In the genomic region with DNA sequence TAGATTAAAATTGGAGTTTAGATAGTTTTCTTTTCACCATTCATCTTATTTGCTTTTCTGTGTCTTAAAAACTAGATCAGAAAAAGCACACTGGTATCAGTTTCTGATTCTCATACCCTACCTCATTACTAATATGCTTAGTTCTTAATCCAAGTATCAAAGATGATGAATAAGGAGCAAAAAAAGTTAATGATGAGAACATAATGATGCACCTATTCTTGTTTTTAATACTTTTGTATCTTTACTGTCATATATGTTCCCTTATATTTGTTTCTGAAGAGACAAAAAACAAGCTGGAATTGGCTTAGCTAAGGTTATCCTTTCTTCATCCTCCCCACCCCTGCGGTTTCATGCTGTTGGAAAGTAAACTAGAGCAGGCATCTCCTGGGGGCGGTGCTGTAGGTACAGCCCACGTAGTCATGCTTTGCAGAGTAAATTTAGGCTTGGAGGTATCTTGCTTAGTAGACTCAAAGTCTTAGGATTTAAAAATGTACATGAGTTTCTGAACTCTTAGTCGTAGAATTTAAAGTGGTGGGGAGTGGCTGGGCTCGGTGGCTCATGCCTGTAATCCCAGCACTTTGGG, we compare ENCODE assay signal across 16 cellular contexts. TPM values are rescaled to one million over a fixed set of nuclear protein-coding genes. Genes with fewer than 3 reads are reported as not detected.
DNase-seq lines count a peak whose midpoint lies in the region; ATAC-seq and TF ChIP-seq lines count a peak whose summit lies in the region.
"Had no signal": no experiment of that assay in that cellular context is flagged by ENCODE, and none has a peak within 500 bp of the region (broad histone marks: within the 10 kb centered on the region; RNA-seq: fewer than 3 reads in every experiment).

No MANE protein-coding gene starts in this region.

- H3K27me3 Mint-ChIP-seq in activated CD4-positive, alpha-beta memory T cell treated with anti-CD3 and anti-CD28 coated beads for 36 hours: no peaks in the 10 kb centered on the region
- no peaks in the 10 kb centered on the region for H3K27me3 Mint-ChIP-seq in activated CD4-positive, alpha-beta memory T cell treated with anti-CD3 and anti-CD28 coated beads, Interleukin-2, amount 10 ng/mL, durations not matched to agents 7 days and 5 days
- no peaks in the 10 kb centered on the region for H3K27me3 Mint-ChIP-seq in CD4-positive, alpha-beta T cell
- H3K27me3 Mint-ChIP-seq in T-cell (no peaks in the 10 kb centered on the region), endodermal cell (ENCODE audit: insufficient read depth) (no peaks in the 10 kb centered on the region)
- H3K27me3 Mint-ChIP-seq in activated CD8-positive, alpha-beta memory T cell treated with anti-CD3 and anti-CD28 coated beads, Interleukin-2, amount 10 ng/mL, durations not matched to agents 7 days and 5 days: no peaks in the 10 kb centered on the region

- H3K4me3 Mint-ChIP-seq in activated CD4-positive, alpha-beta memory T cell treated with anti-CD3 and anti-CD28 coated beads for 36 hours: no peak overlapping the region
- H3K4me3 Mint-ChIP-seq in activated CD4-positive, alpha-beta memory T cell treated with anti-CD3 and anti-CD28 coated beads, Interleukin-2, amount 10 ng/mL, durations not matched to agents 7 days and 5 days: no peak overlapping the region
- H3K4me3 Mint-ChIP-seq in CD4-positive, alpha-beta T cell: no peak overlapping the region
- H3K4me3 Mint-ChIP-seq in T-cell: no peak overlapping the region
- H3K4me3 Mint-ChIP-seq in activated CD8-positive, alpha-beta memory T cell treated with anti-CD3 and anti-CD28 coated beads, Interleukin-2, amount 10 ng/mL, durations not matched to agents 7 days and 5 days: no peak overlapping the region
- H3K4me3 Mint-ChIP-seq in endodermal cell: no peak overlapping the region

- intact Hi-C loops in activated CD4-positive, alpha-beta memory T cell treated with anti-CD3 and anti-CD28 coated beads for 36 hours (cut with micrococcal nuclease): loop anchor here (1.0 kb wide), 1 partner anchor 8 kb away; no protein-coding TSS in a partner anchor
- intact Hi-C loops in CD4-positive, alpha-beta T cell (cut with DNase I, micrococcal nuclease): no loop called here
- intact Hi-C loops in head of caudate nucleus (cut with DNase I): no loop called here

- 95 to 97% methylated on average over 4 to 5 of the region's 5 CpGs for WGBS in endodermal cell (ENCODE audit: insufficient coverage in 1 of 2, insufficient read length in 1 of 2), 2 experiments

- CTCF ChIA-PET in activated CD4-positive, alpha-beta memory T cell treated with anti-CD3 and anti-CD28 coated beads for 36 hours (lab: Charles Lee): interaction anchor here (0.6 kb wide), 1 partner anchor 124 kb away, joined by 3 read pairs; no protein-coding TSS in a partner anchor
- CTCF ChIA-PET in activated CD4-positive, alpha-beta memory T cell treated with anti-CD3 and anti-CD28 coated beads, Interleukin-2, amount 10 ng/mL, durations not matched to agents 7 days and 5 days (lab: Charles Lee): no interaction called here
- CTCF ChIA-PET in CD4-positive, alpha-beta T cell (lab: Charles Lee): no interaction called here
- CTCF ChIA-PET in T-cell (lab: Charles Lee): no interaction called here
- CTCF ChIA-PET in activated CD8-positive, alpha-beta memory T cell treated with anti-CD3 and anti-CD28 coated beads, Interleukin-2, amount 10 ng/mL, durations not matched to agents 7 days and 5 days (lab: Charles Lee): interaction anchor here (1.2 to 4.3 kb wide), 3 partner anchors 8 to 39 kb away, joined by 4 to 17 read pairs (median 4); no protein-coding TSS in a partner anchor

- no peak overlapping the region for H3K27ac ChIP-seq in CD4-positive, alpha-beta T cell (ENCODE audit: low read depth, low read length)
- H3K27ac ChIP-seq in endodermal cell (ENCODE audit: low read depth, low read length): no peak overlapping the region
- H3K27ac ChIP-seq: C4-2B had no signal

- no peaks in the 10 kb centered on the region for H3K27me3 ChIP-seq in CD4-positive, alpha-beta T cell (ENCODE audit: control insufficient read depth, insufficient read depth, low read length)
- no peaks in the 10 kb centered on the region for H3K27me3 ChIP-seq in endodermal cell (ENCODE audit: control insufficient read depth, insufficient read depth, low read length, poor library complexity, severe bottlenecking)

- H3K36me3 Mint-ChIP-seq in activated CD4-positive, alpha-beta memory T cell treated with anti-CD3 and anti-CD28 coated beads for 36 hours: peaks cover 69% of the 10 kb centered on the region
- H3K36me3 Mint-ChIP-seq in activated CD4-positive, alpha-beta memory T cell treated with anti-CD3 and anti-CD28 coated beads, Interleukin-2, amount 10 ng/mL, durations not matched to agents 7 days and 5 days (ENCODE audit: low read depth): peaks cover 88% of the 10 kb centered on the region
- peaks cover 91% of the 10 kb centered on the region for H3K36me3 Mint-ChIP-seq in CD4-positive, alpha-beta T cell (ENCODE audit: low read depth)
- H3K36me3 Mint-ChIP-seq in T-cell: peaks cover 69% of the 10 kb centered on the region
- peaks cover 79% of the 10 kb centered on the region for H3K36me3 Mint-ChIP-seq in activated CD8-positive, alpha-beta memory T cell treated with anti-CD3 and anti-CD28 coated beads, Interleukin-2, amount 10 ng/mL, durations not matched to agents 7 days and 5 days
- peaks cover 86% of the 10 kb centered on the region for H3K36me3 Mint-ChIP-seq in endodermal cell (ENCODE audit: low read depth)

- H3K9ac ChIP-seq in endodermal cell (ENCODE audit: extremely low read depth, low read length, poor library complexity, severe bottlenecking): no peak overlapping the region

- H3K9me3 ChIP-seq in CD4-positive, alpha-beta T cell (ENCODE audit: control insufficient read depth, low read length): no peaks in the 10 kb centered on the region
- H3K9me3 ChIP-seq in endodermal cell (ENCODE audit: control insufficient read depth, low read length): no peaks in the 10 kb centered on the region

- H3K36me3 ChIP-seq in endodermal cell (ENCODE audit: control insufficient read depth, insufficient read depth, low read length): peaks cover 80% of the 10 kb centered on the region

- DNase-seq in activated CD4-positive, alpha-beta memory T cell treated with anti-CD3 and anti-CD28 coated beads for 36 hours: peak; percentile 58
- DNase-seq in activated CD4-positive, alpha-beta memory T cell treated with anti-CD3 and anti-CD28 coated beads, Interleukin-2, amount 10 ng/mL, durations not matched to agents 7 days and 5 days: no peak
- no peak for DNase-seq in CD4-positive, alpha-beta T cell
- no peak for DNase-seq in T-cell
- DNase-seq in head of caudate nucleus: peak in 33 of 42 donors; percentile 14 to 88 (median 48)
- DNase-seq in NCI-H1694 treated with DMSO at 0.1 percent for 48 hours (lab: John Stamatoyannopoulos, UW): no peak
- DNase-seq in activated CD8-positive, alpha-beta memory T cell treated with anti-CD3 and anti-CD28 coated beads, Interleukin-2, amount 10 ng/mL, durations not matched to agents 7 days and 5 days: no peak
- DNase-seq in endodermal cell: no peak
- DNase-seq: H7, Karpas-422, MM.1S, NCI-H1105 treated with DMSO at 0.1 percent for 48 hours, NCI-H1930, NCI-H2171 treated with DMSO at 0.1 percent for 48 hours, NCI-H82 had no signal

- no peaks in the 10 kb centered on the region for H3K9me3 Mint-ChIP-seq in activated CD4-positive, alpha-beta memory T cell treated with anti-CD3 and anti-CD28 coated beads for 36 hours
- H3K9me3 Mint-ChIP-seq in activated CD4-positive, alpha-beta memory T cell treated with anti-CD3 and anti-CD28 coated beads, Interleukin-2, amount 10 ng/mL, durations not matched to agents 7 days and 5 days: no peaks in the 10 kb centered on the region
- H3K9me3 Mint-ChIP-seq in CD4-positive, alpha-beta T cell: no peaks in the 10 kb centered on the region
- H3K9me3 Mint-ChIP-seq in T-cell (no peaks in the 10 kb centered on the region), endodermal cell (no peaks in the 10 kb centered on the region)
- H3K9me3 Mint-ChIP-seq in activated CD8-positive, alpha-beta memory T cell treated with anti-CD3 and anti-CD28 coated beads, Interleukin-2, amount 10 ng/mL, durations not matched to agents 7 days and 5 days (ENCODE audit: low read depth): no peaks in the 10 kb centered on the region

- H3K27ac Mint-ChIP-seq in activated CD4-positive, alpha-beta memory T cell treated with anti-CD3 and anti-CD28 coated beads for 36 hours: peak overlapping the region; percentile 62
- no peak overlapping the region for H3K27ac Mint-ChIP-seq in activated CD4-positive, alpha-beta memory T cell treated with anti-CD3 and anti-CD28 coated beads, Interleukin-2, amount 10 ng/mL, durations not matched to agents 7 days and 5 days
- H3K27ac Mint-ChIP-seq in CD4-positive, alpha-beta T cell: peak overlapping the region; percentile 69
- H3K27ac Mint-ChIP-seq in T-cell (peak overlapping the region; percentile 80 to 83), endodermal cell (no peak overlapping the region)
- no peak overlapping the region for H3K27ac Mint-ChIP-seq in activated CD8-positive, alpha-beta memory T cell treated with anti-CD3 and anti-CD28 coated beads, Interleukin-2, amount 10 ng/mL, durations not matched to agents 7 days and 5 days

- no peak for ATAC-seq in CD4-positive, alpha-beta T cell (ENCODE audit: poor library complexity)
- ATAC-seq in T-cell (replicated peaks in 1 of 4): no peak
- no peak for ATAC-seq in activated CD8-positive, alpha-beta memory T cell treated with anti-CD3 and anti-CD28 coated beads, Interleukin-2, amount 10 ng/mL, durations not matched to agents 7 days and 5 days

- no peak overlapping the region for H3K4me3 ChIP-seq in endodermal cell (ENCODE audit: low read length)

- H3K4me1 Mint-ChIP-seq in activated CD4-positive, alpha-beta memory T cell treated with anti-CD3 and anti-CD28 coated beads for 36 hours (ENCODE audit: low read depth): peaks cover 77% of the 10 kb centered on the region
- peaks cover 78% of the 10 kb centered on the region for H3K4me1 Mint-ChIP-seq in activated CD4-positive, alpha-beta memory T cell treated with anti-CD3 and anti-CD28 coated beads, Interleukin-2, amount 10 ng/mL, durations not matched to agents 7 days and 5 days
- peaks cover 76% of the 10 kb centered on the region for H3K4me1 Mint-ChIP-seq in CD4-positive, alpha-beta T cell (ENCODE audit: low read depth)
- peaks cover 63 to 71% (median 64%) of the 10 kb centered on the region in 3 donors for H3K4me1 Mint-ChIP-seq in T-cell
- peaks cover 64% of the 10 kb centered on the region for H3K4me1 Mint-ChIP-seq in activated CD8-positive, alpha-beta memory T cell treated with anti-CD3 and anti-CD28 coated beads, Interleukin-2, amount 10 ng/mL, durations not matched to agents 7 days and 5 days
- no peaks in the 10 kb centered on the region for H3K4me1 Mint-ChIP-seq in endodermal cell

- H3K4me1 ChIP-seq in endodermal cell (ENCODE audit: control insufficient read depth, insufficient read depth, low read length): no peaks in the 10 kb centered on the region

- no peak for TF ChIP-seq CTCF in CD4-positive, alpha-beta T cell (IDR thresholded peaks at IDR 0.05)
- no peak for TF ChIP-seq CTCF in endodermal cell (conservative IDR thresholded peaks at IDR 0.05)

- POLR2A ChIA-PET in activated CD4-positive, alpha-beta memory T cell treated with anti-CD3 and anti-CD28 coated beads for 36 hours (lab: Charles Lee): interaction anchor here (1.5 kb wide), 1 partner anchor 8 kb away, joined by 5 read pairs; no protein-coding TSS in a partner anchor
- POLR2A ChIA-PET in activated CD4-positive, alpha-beta memory T cell treated with anti-CD3 and anti-CD28 coated beads, Interleukin-2, amount 10 ng/mL, durations not matched to agents 7 days and 5 days (lab: Charles Lee): interaction anchor here (3.2 kb wide), 1 partner anchor 16 kb away, joined by 15 read pairs; a partner anchor contains a TSS
- POLR2A ChIA-PET in CD4-positive, alpha-beta T cell (lab: Charles Lee): no interaction called here
- POLR2A ChIA-PET in T-cell (lab: Charles Lee): no interaction called here

RNA-seq across cellular contexts. Expression of a gene that starts 16.4 kb away (rescaled TPM):
- total RNA-seq in activated CD4-positive, alpha-beta memory T cell treated with anti-CD3 and anti-CD28 coated beads for 36 hours: 10 to 100 TPM; 48.3 to 51.6 TPM
- 10 to 100 TPM; 48.6 to 52.1 TPM for total RNA-seq in activated CD4-positive, alpha-beta memory T cell treated with anti-CD3 and anti-CD28 coated beads, Interleukin-2, amount 10 ng/mL, durations not matched to agents 7 days and 5 days
- total RNA-seq in CD4-positive, alpha-beta T cell: 10 to 100 TPM; 31.2 to 33.6 TPM
- total RNA-seq in T-cell (10 to 100 TPM; 25.9 to 40.9 (median 38.8) TPM), endodermal cell (10 to 100 TPM; 63.7 to 67.8 TPM)
- total RNA-seq in activated CD8-positive, alpha-beta memory T cell treated with anti-CD3 and anti-CD28 coated beads, Interleukin-2, amount 10 ng/mL, durations not matched to agents 7 days and 5 days: 10 to 100 TPM; 45.5 to 46.2 TPM
- 98.9 TPM for polyA plus RNA-seq in endodermal cell (2013, experiment 1 of 2)
- polyA plus RNA-seq in endodermal cell (2013, experiment 2 of 2): 92.8 TPM

RNA-seq across cellular contexts. Expression of a gene that starts 43.1 kb away (rescaled TPM):
- 10 to 100 TPM; 32.5 to 38.0 TPM for total RNA-seq in activated CD4-positive, alpha-beta memory T cell treated with anti-CD3 and anti-CD28 coated beads for 36 hours
- total RNA-seq in activated CD4-positive, alpha-beta memory T cell treated with anti-CD3 and anti-CD28 coated beads, Interleukin-2, amount 10 ng/mL, durations not matched to agents 7 days and 5 days: 10 to 100 TPM; 38.8 to 45.6 TPM
- 10 to 100 TPM; 14.9 to 18.5 TPM for total RNA-seq in CD4-positive, alpha-beta T cell
- total RNA-seq in T-cell: 10 to 100 TPM; 32.5 to 42.0 (median 37.6) TPM
- total RNA-seq in activated CD8-positive, alpha-beta memory T cell treated with anti-CD3 and anti-CD28 coated beads, Interleukin-2, amount 10 ng/mL, durations not matched to agents 7 days and 5 days: 10 to 100 TPM; 47.7 to 53.6 TPM
- total RNA-seq in endodermal cell: 10 to 100 TPM; 42.4 TPM
- 41.4 TPM for polyA plus RNA-seq in endodermal cell (2013, experiment 1 of 2)
- 40.3 TPM for polyA plus RNA-seq in endodermal cell (2013, experiment 2 of 2)

Comparison
In these comparisons a context has a peak if more than half of its experiments do, and no peak if none do; other contexts are left out.
1. DNase-seq: peak in activated CD4-positive, alpha-beta memory T cell treated with anti-CD3 and anti-CD28 coated beads for 36 hours (single experiment) and head of caudate nucleus (33 of 42); none in activated CD4-positive, alpha-beta memory T cell treated with anti-CD3 and anti-CD28 coated beads, Interleukin-2, amount 10 ng/mL, durations not matched to agents 7 days and 5 days (single experiment), CD4-positive, alpha-beta T cell (0 of 10), T-cell (0 of 34), NCI-H1694 treated with DMSO at 0.1 percent for 48 hours (single experiment), activated CD8-positive, alpha-beta memory T cell treated with anti-CD3 and anti-CD28 coated beads, Interleukin-2, amount 10 ng/mL, durations not matched to agents 7 days and 5 days (single experiment) and endodermal cell (single experiment).
2. H3K27ac Mint-ChIP-seq: peak in activated CD4-positive, alpha-beta memory T cell treated with anti-CD3 and anti-CD28 coated beads for 36 hours (single experiment), CD4-positive, alpha-beta T cell (single experiment) and T-cell (2 of 2); none in activated CD4-positive, alpha-beta memory T cell treated with anti-CD3 and anti-CD28 coated beads, Interleukin-2, amount 10 ng/mL, durations not matched to agents 7 days and 5 days (single experiment), activated CD8-positive, alpha-beta memory T cell treated with anti-CD3 and anti-CD28 coated beads, Interleukin-2, amount 10 ng/mL, durations not matched to agents 7 days and 5 days (single experiment) and endodermal cell (single experiment).
3. CTCF ChIA-PET loops: an anchor here in activated CD4-positive, alpha-beta memory T cell treated with anti-CD3 and anti-CD28 coated beads for 36 hours (0.6 kb wide) and activated CD8-positive, alpha-beta memory T cell treated with anti-CD3 and anti-CD28 coated beads, Interleukin-2, amount 10 ng/mL, durations not matched to agents 7 days and 5 days (1.2 to 4.3 kb wide); none called in activated CD4-positive, alpha-beta memory T cell treated with anti-CD3 and anti-CD28 coated beads, Interleukin-2, amount 10 ng/mL, durations not matched to agents 7 days and 5 days, CD4-positive, alpha-beta T cell and T-cell.
4. POLR2A ChIA-PET loops: an anchor here in activated CD4-positive, alpha-beta memory T cell treated with anti-CD3 and anti-CD28 coated beads for 36 hours (1.5 kb wide) and activated CD4-positive, alpha-beta memory T cell treated with anti-CD3 and anti-CD28 coated beads, Interleukin-2, amount 10 ng/mL, durations not matched to agents 7 days and 5 days (3.2 kb wide); none called in CD4-positive, alpha-beta T cell and T-cell.